Comparison of ENCODE assay signal across 8 cellular contexts in genomic region chr16:30706046-30706445, GRCh38.
"Had no signal": no experiment of that assay in that cellular context is flagged by ENCODE, and none has a peak within 500 bp of the region (broad histone marks: within the 10 kb centered on the region; RNA-seq: fewer than 3 reads in every experiment).

No MANE protein-coding gene starts in this region.

- H3K4me1 ChIP-seq: HAP-1 had no signal

- H3K9ac ChIP-seq: GM23248 had no signal

- H3K4me3 ChIP-seq: GM23248, HAP-1 had no signal

- H2AFZ ChIP-seq: GM23248 had no signal

- FAIRE-seq: HepG2 had no signal

- H3K9me3 ChIP-seq: HAP-1 had no signal

- H3K27ac ChIP-seq: GM23248, HL-60 had no signal

- DNase-seq: GM23248, GOT3, H7, HFFc6, KBM-7 had no signal
